ENCODE assay signal across 13 cellular contexts in genomic region chr20:33828912-33829560, GRCh38. TPM values are rescaled to one million over a fixed set of nuclear protein-coding genes. Genes with fewer than 3 reads are reported as not detected.
DNase-seq lines count a peak whose midpoint lies in the region; ATAC-seq and TF ChIP-seq lines count a peak whose summit lies in the region.
"Had no signal": no experiment of that assay in that cellular context is flagged by ENCODE, and none has a peak within 500 bp of the region (broad histone marks: within the 10 kb centered on the region; RNA-seq: fewer than 3 reads in every experiment).

No MANE protein-coding gene starts in this region.

- H3K4me3 ChIP-seq in HEK293 (ENCODE audit: low read depth, low read length) (no peak overlapping the region), mesenchymal stem cell (ENCODE audit: insufficient read depth in 1 of 2, low read depth in 1 of 2, low read length in 2 of 2) (peak overlapping the region in 1 of 2 experiments; percentile 3), stomach smooth muscle (ENCODE audit: low read length in 2 of 2) (peak overlapping the region in 1 of 2 donors; percentile 35)
- H3K4me3 ChIP-seq: mucosa of descending colon had no signal

- no peaks in the 10 kb centered on the region for H3K27me3 Mint-ChIP-seq in activated T-helper 17 cell treated with anti-CD3 and anti-CD28 coated beads, Interleukin-2, amount 50 U/mL, for 72 hours
- H3K27me3 Mint-ChIP-seq: activated CD4-positive, alpha-beta T cell treated with anti-CD3 and anti-CD28 coated beads, Interleukin-2, amount 10 ng/mL, durations not matched to agents 24 days and 14 days had no signal

- H2BK15ac ChIP-seq in mesenchymal stem cell (ENCODE audit: low read depth, poor library complexity, severe bottlenecking): no peak overlapping the region

- POLR2A ChIA-PET in HEK293 (lab: Yijun Ruan, JAX): no interaction called here

- H3K36me3 Mint-ChIP-seq in activated T-helper 17 cell treated with anti-CD3 and anti-CD28 coated beads, Interleukin-2, amount 50 U/mL, for 72 hours (ENCODE audit: low read depth): peaks cover 57% of the 10 kb centered on the region

- H3K14ac ChIP-seq in mesenchymal stem cell (ENCODE audit: low read length in 2 of 2): no peak overlapping the region

- no peaks in the 10 kb centered on the region for H3K36me3 ChIP-seq in HEK293 (ENCODE audit: control insufficient read depth in 2 of 2, insufficient read depth in 1 of 2, low read length in 2 of 2)
- H3K36me3 ChIP-seq in mesenchymal stem cell (ENCODE audit: control insufficient read depth in 1 of 2, insufficient read depth in 2 of 2, low read depth in 1 of 2, low read length in 2 of 2): peaks cover 0 to 6% of the 10 kb centered on the region in 2 experiments
- H3K36me3 ChIP-seq in stomach smooth muscle (ENCODE audit: control insufficient read depth in 2 of 2, insufficient read depth in 2 of 2, low read length in 2 of 2): no peaks in the 10 kb centered on the region

- H3K9ac ChIP-seq in mesenchymal stem cell (ENCODE audit: low read length): peak overlapping the region; percentile 1
- peak overlapping the region; percentile 42 to 51 for H3K9ac ChIP-seq in stomach smooth muscle (ENCODE audit: low read length in 2 of 2)

- no peak overlapping the region for H3K4me3 Mint-ChIP-seq in activated T-helper 17 cell treated with anti-CD3 and anti-CD28 coated beads, Interleukin-2, amount 50 U/mL, for 72 hours
- H3K4me3 Mint-ChIP-seq: activated CD4-positive, alpha-beta T cell treated with anti-CD3 and anti-CD28 coated beads, Interleukin-2, amount 10 ng/mL, durations not matched to agents 24 days and 14 days had no signal

- H2BK5ac ChIP-seq in mesenchymal stem cell (ENCODE audit: low read depth, low read length, poor library complexity, severe bottlenecking): no peak overlapping the region

- 68% methylated on average over 2 of the region's 3 CpGs for WGBS in mesenchymal stem cell

- no peak overlapping the region for H2BK120ac ChIP-seq in mesenchymal stem cell (ENCODE audit: low read depth, low read length)

- no peak overlapping the region for H2AFZ ChIP-seq in mesenchymal stem cell (ENCODE audit: low read depth, low read length)

- no peak for ATAC-seq in activated T-helper 17 cell treated with anti-CD3 and anti-CD28 coated beads, Interleukin-2, amount 50 U/mL, for 72 hours (replicated peaks)
- ATAC-seq: mucosa of descending colon had no signal

- H3K27ac Mint-ChIP-seq in activated T-helper 17 cell treated with anti-CD3 and anti-CD28 coated beads, Interleukin-2, amount 50 U/mL, for 72 hours: peak overlapping the region; percentile 72
- H3K27ac Mint-ChIP-seq: activated CD4-positive, alpha-beta T cell treated with anti-CD3 and anti-CD28 coated beads, Interleukin-2, amount 10 ng/mL, durations not matched to agents 24 days and 14 days had no signal

- no peak overlapping the region for H3K4me2 ChIP-seq in mesenchymal stem cell (ENCODE audit: low read length, poor library complexity, severe bottlenecking)

- H3K79me1 ChIP-seq in mesenchymal stem cell (replicated peaks; ENCODE audit: low read length, poor library complexity, severe bottlenecking): peaks cover 25% of the 10 kb centered on the region

- no peak overlapping the region for H4K8ac ChIP-seq in mesenchymal stem cell (ENCODE audit: low read length)

- no peak overlapping the region for H3K4ac ChIP-seq in mesenchymal stem cell (ENCODE audit: low read depth in 1 of 2, low read length in 2 of 2)

- H2BK12ac ChIP-seq in mesenchymal stem cell (ENCODE audit: low read length in 2 of 2): no peak overlapping the region

- CTCF ChIA-PET in HEK293 (lab: Yijun Ruan, JAX): no interaction called here

- H3K27ac ChIP-seq in HEK293 (ENCODE audit: extremely low read depth, low read depth, low read length) (peak overlapping the region; percentile 38; the same call in 1 of the 2 replicates), mesenchymal stem cell (ENCODE audit: low read length, poor library complexity, severe bottlenecking) (no peak overlapping the region), stomach smooth muscle (ENCODE audit: low read length) (peak overlapping the region; percentile 78)

- no peaks in the 10 kb centered on the region for H3K9me3 Mint-ChIP-seq in activated T-helper 17 cell treated with anti-CD3 and anti-CD28 coated beads, Interleukin-2, amount 50 U/mL, for 72 hours
- H3K9me3 Mint-ChIP-seq: activated CD4-positive, alpha-beta T cell treated with anti-CD3 and anti-CD28 coated beads, Interleukin-2, amount 10 ng/mL, durations not matched to agents 24 days and 14 days had no signal

- H3K18ac ChIP-seq in mesenchymal stem cell (ENCODE audit: low read depth in 1 of 2, low read length in 2 of 2): no peak overlapping the region

- H3K4me1 Mint-ChIP-seq in activated T-helper 17 cell treated with anti-CD3 and anti-CD28 coated beads, Interleukin-2, amount 50 U/mL, for 72 hours: peaks cover 67% of the 10 kb centered on the region

- no peak overlapping the region for H2AK5ac ChIP-seq in mesenchymal stem cell (ENCODE audit: low read length, severe bottlenecking)

- peaks cover 26% of the 10 kb centered on the region for H3K4me1 ChIP-seq in HEK293 (ENCODE audit: control insufficient read depth, insufficient read depth, low read length)
- H3K4me1 ChIP-seq in mesenchymal stem cell (ENCODE audit: control insufficient read depth, insufficient read depth, low read depth, low read length): peaks cover 23% of the 10 kb centered on the region
- H3K4me1 ChIP-seq in stomach smooth muscle (ENCODE audit: control insufficient read depth, insufficient read depth, low read length): peaks cover 89% of the 10 kb centered on the region

- peak; percentile 56 for DNase-seq in mesenchymal stem cell
- DNase-seq in GDM1 (lab: John Stamatoyannopoulos, UW): no peak
- no peak for DNase-seq in epidermal melanocyte (ENCODE audit: insufficient read length, low spot score)
- no peak for DNase-seq in activated effector memory CD4-positive, alpha-beta T cell treated with anti-CD3 and anti-CD28 coated beads, Interleukin-2, amount 50 U/mL, for 16 hours
- DNase-seq: activated CD4-positive, alpha-beta T cell treated with anti-CD3 and anti-CD28 coated beads, Interleukin-2, amount 10 ng/mL, durations not matched to agents 24 days and 14 days; activated gamma-delta T cell treated with Interleukin-2 at 50 U/mL for 16 hours; mucosa of descending colon; NCI-H345; SIG-M5; substantia nigra had no signal

- no peak overlapping the region for H3K23ac ChIP-seq in mesenchymal stem cell (ENCODE audit: low read length in 2 of 2)

- TF ChIP-seq CTCF in HEK293 (tag by site-specific recombination; IDR thresholded peaks at IDR 0.05): no peak

- H3K27me3 ChIP-seq in mesenchymal stem cell (ENCODE audit: control insufficient read depth in 1 of 2, insufficient read depth in 1 of 2, low read length in 2 of 2) (no peaks in the 10 kb centered on the region), stomach smooth muscle (ENCODE audit: control insufficient read depth in 1 of 2, insufficient read depth in 2 of 2, low read length in 2 of 2) (no peaks in the 10 kb centered on the region)

- no peaks in the 10 kb centered on the region for H3K9me3 ChIP-seq in HEK293 (ENCODE audit: control insufficient read depth, insufficient read depth, low read depth, low read length)
- H3K9me3 ChIP-seq in mesenchymal stem cell (ENCODE audit: control insufficient read depth, low read length): no peaks in the 10 kb centered on the region
- no peaks in the 10 kb centered on the region for H3K9me3 ChIP-seq in stomach smooth muscle (ENCODE audit: control insufficient read depth in 2 of 2, low read length in 2 of 2)
- H3K9me3 ChIP-seq: mucosa of descending colon had no signal

- no peak overlapping the region for H4K91ac ChIP-seq in mesenchymal stem cell (ENCODE audit: low read length)

TF ChIP-seq in HEK293, 187 proteins besides CTCF, POLR2A, EP300 and RAD21:
- 0 out of 2 replicates have a peak, but pooled peaks have one; percentile 8 for TF ChIP-seq ZBTB17 (tag by site-specific recombination; IDR thresholded peaks at IDR 0.05)
- no peak for TF ChIP-seq ZNF202 (tag by site-specific recombination; IDR thresholded peaks at IDR 0.05; ENCODE audit: borderline replicate concordance)
- TF ChIP-seq ZNF2 (tag by site-specific recombination; IDR thresholded peaks at IDR 0.05): no peak
- no peak for TF ChIP-seq GLIS2 (tag by site-specific recombination; IDR thresholded peaks at IDR 0.05)
- 0 out of 2 replicates have a peak, but pooled peaks have one; percentile 15 for TF ChIP-seq PRDM1 (tag by site-specific recombination; IDR thresholded peaks at IDR 0.05)

RNA-seq across cellular contexts. Expression of gene CHMP4B, which starts 17.9 kb away (rescaled TPM):
- 10 to 100 TPM; 57.6 to 63.5 TPM for total RNA-seq in activated T-helper 17 cell treated with anti-CD3 and anti-CD28 coated beads, Interleukin-2, amount 50 U/mL, for 72 hours
- 93.8 TPM for polyA plus RNA-seq in mesenchymal stem cell (2013, experiment 1 of 2)
- 92.8 TPM for polyA plus RNA-seq in mesenchymal stem cell (2013, experiment 2 of 2)
